16 cellular contexts compared by ENCODE assay signal in genomic region chr18:42533010-42533409, GRCh38.
"Had no signal": no experiment of that assay in that cellular context is flagged by ENCODE, and none has a peak within 500 bp of the region (broad histone marks: within the 10 kb centered on the region; RNA-seq: fewer than 3 reads in every experiment).

No MANE protein-coding gene starts in this region.

- ATAC-seq: gastrocnemius medialis, heart left ventricle, sciatic nerve had no signal

- H3K4me1 ChIP-seq: adrenal gland, gastrocnemius medialis, prostate gland, spleen had no signal

- H3K27me3 ChIP-seq: adrenal gland, gastrocnemius medialis, heart left ventricle, spleen had no signal

- H3K36me3 ChIP-seq: adrenal gland, gastrocnemius medialis, heart left ventricle, prostate gland, spleen had no signal

- H3K36me3 Mint-ChIP-seq: activated naive CD4-positive, alpha-beta T cell treated with anti-CD3 and anti-CD28 coated beads, Interleukin-2, amount 50 U/mL, for 24 hours; naive B cell had no signal

- H3K4me1 Mint-ChIP-seq: activated naive CD4-positive, alpha-beta T cell treated with anti-CD3 and anti-CD28 coated beads, Interleukin-2, amount 50 U/mL, for 24 hours; naive B cell had no signal

- H3K27me3 Mint-ChIP-seq: activated naive CD4-positive, alpha-beta T cell treated with anti-CD3 and anti-CD28 coated beads, Interleukin-2, amount 50 U/mL, for 24 hours; naive B cell; stimulated activated naive CD8-positive, alpha-beta T cell treated with anti-CD3 and anti-CD28 coated beads, Interleukin-15, Interleukin-2, amounts not matched to agents 100 ng/mL and 50 ng/mL, for 24 hours had no signal

- H3K9me3 Mint-ChIP-seq: activated naive CD4-positive, alpha-beta T cell treated with anti-CD3 and anti-CD28 coated beads, Interleukin-2, amount 50 U/mL, for 24 hours had no signal

- H3K4me3 ChIP-seq: adrenal gland, dorsolateral prefrontal cortex, gastrocnemius medialis, heart left ventricle, prostate gland, spleen had no signal

- H3K27ac Mint-ChIP-seq: activated naive CD4-positive, alpha-beta T cell treated with anti-CD3 and anti-CD28 coated beads, Interleukin-2, amount 50 U/mL, for 24 hours; stimulated activated naive CD8-positive, alpha-beta T cell treated with anti-CD3 and anti-CD28 coated beads, Interleukin-15, Interleukin-2, amounts not matched to agents 100 ng/mL and 50 ng/mL, for 24 hours had no signal

- DNase-seq: activated CD4-positive, alpha-beta T cell treated with anti-CD3 and anti-CD28 coated beads for 1 hour; activated CD4-positive, alpha-beta T cell treated with anti-CD3 and anti-CD28 coated beads, Interleukin-2, amount 50 U/mL, for 4 hours; activated T-cell treated with anti-CD3 and anti-CD28 coated beads for 4 hours; adrenal gland; dorsolateral prefrontal cortex; erythroblast; gastrocnemius medialis; heart left ventricle; left colon; naive B cell; occipital lobe; spleen had no signal

- H3K9me3 ChIP-seq: adrenal gland, gastrocnemius medialis, heart left ventricle, prostate gland, spleen had no signal

- H3K4me3 Mint-ChIP-seq: activated naive CD4-positive, alpha-beta T cell treated with anti-CD3 and anti-CD28 coated beads, Interleukin-2, amount 50 U/mL, for 24 hours; naive B cell; stimulated activated naive CD8-positive, alpha-beta T cell treated with anti-CD3 and anti-CD28 coated beads, Interleukin-15, Interleukin-2, amounts not matched to agents 100 ng/mL and 50 ng/mL, for 24 hours had no signal

- H3K27ac ChIP-seq: adrenal gland, dorsolateral prefrontal cortex, gastrocnemius medialis, heart left ventricle, prostate gland, spleen had no signal
